Comparison of ENCODE assay signal across 7 cellular contexts in genomic region chr3:105837143-105837740, GRCh38. TPM values are rescaled to one million over a fixed set of nuclear protein-coding genes. Genes with fewer than 3 reads are reported as not detected.
DNase-seq lines count a peak whose midpoint lies in the region; ATAC-seq and TF ChIP-seq lines count a peak whose summit lies in the region.

No MANE protein-coding gene starts in this region.

- H3K27ac ChIP-seq in breast epithelium (peak overlapping the region in 1 of 2 donors; percentile 8), ascending aorta (no peak overlapping the region)

- H3K4me1 ChIP-seq in mucosa of descending colon (ENCODE audit: low read depth): peaks cover 6% of the 10 kb centered on the region
- H3K4me1 ChIP-seq in BE2C: peaks cover 7% of the 10 kb centered on the region
- H3K4me1 ChIP-seq in breast epithelium: no peaks in the 10 kb centered on the region
- H3K4me1 ChIP-seq in ascending aorta: peaks cover 0 to 9% of the 10 kb centered on the region in 2 donors

- no peak for TF ChIP-seq CTCF in mucosa of descending colon (IDR thresholded peaks at IDR 0.05)
- TF ChIP-seq CTCF in BE2C (IDR thresholded peaks at IDR 0.05; ENCODE audit: low read depth, low read length): no peak
- no peak for TF ChIP-seq CTCF in breast epithelium (IDR thresholded peaks at IDR 0.05)
- TF ChIP-seq CTCF in ascending aorta (IDR thresholded peaks at IDR 0.05): no peak

- TF ChIP-seq POLR2A in breast epithelium (IDR thresholded peaks at IDR 0.05): no peak

- H3K4me3 ChIP-seq in mucosa of descending colon (no peak overlapping the region), BE2C (ENCODE audit: low read depth, low read length) (no peak overlapping the region), breast epithelium (no peak overlapping the region), ascending aorta (no peak overlapping the region)

- peak; percentile 61 for DNase-seq in NCI-H524 treated with DMSO at 0.1 percent for 48 hours (lab: John Stamatoyannopoulos, UW)
- DNase-seq in mucosa of descending colon: no peak
- no peak for DNase-seq in BE2C
- DNase-seq in breast epithelium (ENCODE audit: low spot score in 2 of 2): no peak
- no peak for DNase-seq in ascending aorta (ENCODE audit: low spot score in 2 of 2)

- H3K9me3 ChIP-seq in mucosa of descending colon (no peaks in the 10 kb centered on the region), BE2C (no peaks in the 10 kb centered on the region), breast epithelium (no peaks in the 10 kb centered on the region), ascending aorta (no peaks in the 10 kb centered on the region)

- no peaks in the 10 kb centered on the region for H3K27me3 ChIP-seq in BE2C
- no peaks in the 10 kb centered on the region for H3K27me3 ChIP-seq in breast epithelium
- H3K27me3 ChIP-seq in ascending aorta: no peaks in the 10 kb centered on the region

- H3K36me3 ChIP-seq in mucosa of descending colon (ENCODE audit: low read depth): no peaks in the 10 kb centered on the region
- peaks cover 13% of the 10 kb centered on the region for H3K36me3 ChIP-seq in BE2C
- no peaks in the 10 kb centered on the region for H3K36me3 ChIP-seq in breast epithelium
- H3K36me3 ChIP-seq in ascending aorta: no peaks in the 10 kb centered on the region

- intact Hi-C loops in mucosa of descending colon (cut with DNase I, micrococcal nuclease): no loop called here
- intact Hi-C loops in breast epithelium (cut with DNase I; ENCODE audit: low total_unique reads): no loop called here
- intact Hi-C loops in ascending aorta (cut with DNase I): no loop called here

- peak; percentile 94 for ATAC-seq in GM18907 (IDR thresholded peaks at IDR 0.05; ENCODE audit: unreplicated experiment)
- peak; percentile 92 for ATAC-seq in HG02588 (IDR thresholded peaks at IDR 0.05; ENCODE audit: unreplicated experiment)
- peak; percentile 40 for ATAC-seq in mucosa of descending colon

RNA-seq across cellular contexts. Expression of gene CBLB, which starts 31.6 kb away (rescaled TPM):
- total RNA-seq in mucosa of descending colon (10 to 100 TPM; 41.7 to 52.2 (median 51.0) TPM), breast epithelium (100 to 1,000 TPM in 1 of 3 donors, 10 to 100 TPM in 2; 57.7 to 107 (median 70.8) TPM), ascending aorta (30.0 TPM)
- 16.5 TPM for polyA plus RNA-seq in BE2C (2012; ENCODE audit: insufficient read depth, insufficient read length, low read depth)

Comparison
In these comparisons a context has a peak if more than half of its experiments do, and no peak if none do; other contexts are left out.
1. ATAC-seq: peak in every context shown above with its lines; median percentile 94 in GM18907; 92 in HG02588; 40 in mucosa of descending colon.